ENCODE assay signal across 30 cellular contexts in genomic region chr17:50856431-50856830, GRCh38. TPM values are rescaled to one million over a fixed set of nuclear protein-coding genes. Genes with fewer than 3 reads are reported as not detected.
"Had no signal": no experiment of that assay in that cellular context is flagged by ENCODE, and none has a peak within 500 bp of the region (broad histone marks: within the 10 kb centered on the region; RNA-seq: fewer than 3 reads in every experiment).

No MANE protein-coding gene starts in this region.

- H3K27me3 ChIP-seq: upper lobe of right lung had no signal

- H3K27ac ChIP-seq: WERI-Rb-1 had no signal

- H3K9me3 Mint-ChIP-seq: activated CD4-positive, alpha-beta memory T cell treated with anti-CD3 and anti-CD28 coated beads for 36 hours; activated CD4-positive, alpha-beta T cell treated with anti-CD3 and anti-CD28 coated beads, Interleukin-2, amount 10 ng/mL, durations not matched to agents 24 days and 14 days; activated T-cell treated with anti-CD3 and anti-CD28 coated beads, Interleukin-2, amount 50 U/mL, for 24 hours; memory B cell; natural killer cell; stimulated activated effector memory CD8-positive, alpha-beta T cell treated with anti-CD3 and anti-CD28 coated beads, Interleukin-12 subunit alpha, Interleukin-12 subunit beta, amount 100 ng/mL, for 72 hours; stimulated activated naive CD8-positive, alpha-beta T cell treated with anti-CD3 and anti-CD28 coated beads, Interleukin-15, Interleukin-2, amounts not matched to agents 100 ng/mL and 50 ng/mL, for 24 hours; T-helper 2 cell treated with Interferon-gamma antibody and Interleukin-4, amounts not matched to agents 5 μg/mL and 100 μg/mL, for 36 hours had no signal

- H3K4me3 Mint-ChIP-seq: activated CD4-positive, alpha-beta memory T cell treated with anti-CD3 and anti-CD28 coated beads for 36 hours; activated CD4-positive, alpha-beta T cell treated with anti-CD3 and anti-CD28 coated beads, Interleukin-2, amount 10 ng/mL, durations not matched to agents 24 days and 14 days; activated T-cell treated with anti-CD3 and anti-CD28 coated beads, Interleukin-2, amount 50 U/mL, for 24 hours; memory B cell; natural killer cell; stimulated activated effector memory CD8-positive, alpha-beta T cell treated with anti-CD3 and anti-CD28 coated beads, Interleukin-12 subunit alpha, Interleukin-12 subunit beta, amount 100 ng/mL, for 72 hours; stimulated activated naive CD8-positive, alpha-beta T cell treated with anti-CD3 and anti-CD28 coated beads, Interleukin-15, Interleukin-2, amounts not matched to agents 100 ng/mL and 50 ng/mL, for 24 hours; T-helper 2 cell treated with Interferon-gamma antibody and Interleukin-4, amounts not matched to agents 5 μg/mL and 100 μg/mL, for 36 hours had no signal

- H3K9me3 ChIP-seq: upper lobe of right lung had no signal

- H3K36me3 Mint-ChIP-seq: memory B cell had no signal

- ATAC-seq: left cardiac atrium; natural killer cell; sciatic nerve; stimulated activated effector memory CD8-positive, alpha-beta T cell treated with anti-CD3 and anti-CD28 coated beads, Interleukin-12 subunit alpha, Interleukin-12 subunit beta, amount 100 ng/mL, for 72 hours had no signal

- H3K27me3 Mint-ChIP-seq: activated CD4-positive, alpha-beta memory T cell treated with anti-CD3 and anti-CD28 coated beads for 36 hours; activated T-cell treated with anti-CD3 and anti-CD28 coated beads, Interleukin-2, amount 50 U/mL, for 24 hours; memory B cell; stimulated activated naive CD8-positive, alpha-beta T cell treated with anti-CD3 and anti-CD28 coated beads, Interleukin-15, Interleukin-2, amounts not matched to agents 100 ng/mL and 50 ng/mL, for 24 hours had no signal

- H3K4me3 ChIP-seq: upper lobe of right lung had no signal

- DNase-seq: activated CD4-positive, alpha-beta memory T cell treated with anti-CD3 and anti-CD28 coated beads for 36 hours; activated CD4-positive, alpha-beta T cell treated with anti-CD3 and anti-CD28 coated beads, Interleukin-2, amount 10 ng/mL, durations not matched to agents 24 days and 14 days; activated CD4-positive, CD25-positive, alpha-beta regulatory T cell treated with anti-CD3 and anti-CD28 coated beads, Interleukin-2, amount 50 U/mL, for 72 hours; activated CD8-positive, alpha-beta memory T cell treated with anti-CD3 and anti-CD28 coated beads, Interleukin-2, amount 50 U/mL, for 48 hours; activated gamma-delta T cell treated with Interleukin-2 at 50 U/mL for 16 hours; activated naive CD4-positive, alpha-beta T cell treated with anti-CD3 and anti-CD28 coated beads, Interleukin-2, amount 50 U/mL, for 16 hours; activated T-cell treated with anti-CD3 and anti-CD28 coated beads, Interleukin-2, amount 50 U/mL, for 24 hours; amniotic stem cell; central memory CD4-positive, alpha-beta T cell; dermis blood vessel endothelial cell; effector CD4-positive, alpha-beta T cell; glutamatergic neuron; left cardiac atrium; midbrain; natural killer cell; posterior cingulate gyrus; small intestine; stimulated activated CD4-positive, alpha-beta T cell treated with anti-CD3 and anti-CD28 coated beads, Interleukin-4, amount 100 ng/mL, for 24 hours; substantia nigra; T-helper 1 cell; upper lobe of right lung; WERI-Rb-1 had no signal

- H3K27ac Mint-ChIP-seq: activated CD4-positive, alpha-beta memory T cell treated with anti-CD3 and anti-CD28 coated beads for 36 hours; activated CD4-positive, alpha-beta T cell treated with anti-CD3 and anti-CD28 coated beads, Interleukin-2, amount 10 ng/mL, durations not matched to agents 24 days and 14 days; activated T-cell treated with anti-CD3 and anti-CD28 coated beads, Interleukin-2, amount 50 U/mL, for 24 hours; memory B cell; natural killer cell; stimulated activated effector memory CD8-positive, alpha-beta T cell treated with anti-CD3 and anti-CD28 coated beads, Interleukin-12 subunit alpha, Interleukin-12 subunit beta, amount 100 ng/mL, for 72 hours; stimulated activated naive CD8-positive, alpha-beta T cell treated with anti-CD3 and anti-CD28 coated beads, Interleukin-15, Interleukin-2, amounts not matched to agents 100 ng/mL and 50 ng/mL, for 24 hours; T-helper 2 cell treated with Interferon-gamma antibody and Interleukin-4, amounts not matched to agents 5 μg/mL and 100 μg/mL, for 36 hours had no signal

RNA-seq across cellular contexts. Expression of gene WFIKKN2, which starts 21.0 kb away (rescaled TPM):
- total RNA-seq: activated CD4-positive, alpha-beta memory T cell treated with anti-CD3 and anti-CD28 coated beads for 36 hours; activated CD4-positive, alpha-beta T cell treated with anti-CD3 and anti-CD28 coated beads, Interleukin-2, amount 10 ng/mL, durations not matched to agents 24 days and 14 days; activated CD8-positive, alpha-beta memory T cell treated with anti-CD3 and anti-CD28 coated beads for 36 hours; dermis blood vessel endothelial cell; epithelial cell of proximal tubule; natural killer cell; renal cortical epithelial cell had no signal
